ENCODE assay signal across 6 cellular contexts in genomic region chr1:90927674-90928073, GRCh38.
DNase-seq lines count a peak whose midpoint lies in the region; ATAC-seq and TF ChIP-seq lines count a peak whose summit lies in the region.
"Not testable (repeated sequence)": the region's sequence is repeated elsewhere in the genome, so short reads cannot be mapped to it uniquely, and the experiment has no call there.

No MANE protein-coding gene starts in this region.

- not testable (repeated sequence) for H3K4me3 Mint-ChIP-seq in GM23338; T-helper 17 cell; activated naive CD8-positive, alpha-beta T cell treated with anti-CD3 and anti-CD28 coated beads, Interleukin-2, amount 50 U/mL, for 24 hours; progenitor cell of endocrine pancreas (ENCODE audit: low read depth)

- H2AFZ ChIP-seq in GM23338: not testable (repeated sequence)

- peaks cover 42% of the 10 kb centered on the region for H3K4me1 ChIP-seq in GM23338 (ENCODE audit: insufficient read depth)
- peaks cover 63% of the 10 kb centered on the region for H3K4me1 ChIP-seq in HUES48 (ENCODE audit: control insufficient read depth, insufficient read depth, low read length)
- peaks cover 46% of the 10 kb centered on the region for H3K4me1 ChIP-seq in iPS-20b (ENCODE audit: insufficient read depth, low read length)

- DNase-seq in GM23338 (ENCODE audit: low spot score); T-helper 17 cell; activated naive CD8-positive, alpha-beta T cell treated with anti-CD3 and anti-CD28 coated beads, Interleukin-2, amount 50 U/mL, for 24 hours; progenitor cell of endocrine pancreas (ENCODE audit: low spot score, unreplicated experiment): not testable (repeated sequence)

- not testable (repeated sequence) for H4K20me1 ChIP-seq in GM23338 (replicated peaks; ENCODE audit: insufficient read depth)

- H3K36me3 ChIP-seq in GM23338 (ENCODE audit: insufficient read depth); iPS-20b (ENCODE audit: insufficient read depth, low read depth, low read length): not testable (repeated sequence)
- H3K36me3 ChIP-seq in HUES48 (ENCODE audit: control insufficient read depth, insufficient read depth, low read length): peaks cover 13% of the 10 kb centered on the region

- H3K9me3 Mint-ChIP-seq in GM23338; progenitor cell of endocrine pancreas (ENCODE audit: low read depth): not testable (repeated sequence)
- peaks cover 12% of the 10 kb centered on the region for H3K9me3 Mint-ChIP-seq in activated naive CD8-positive, alpha-beta T cell treated with anti-CD3 and anti-CD28 coated beads, Interleukin-2, amount 50 U/mL, for 24 hours

- H3K4me3 ChIP-seq in GM23338; HUES48 (ENCODE audit: low read depth, low read length): not testable (repeated sequence)
- peak overlapping the region; percentile 55; the same call in 1 of the 2 replicates for H3K4me3 ChIP-seq in iPS-20b (ENCODE audit: low read length)

- not testable (repeated sequence) for H3K27ac Mint-ChIP-seq in GM23338
- H3K27ac Mint-ChIP-seq in T-helper 17 cell: peak overlapping the region; percentile 44
- peak overlapping the region; percentile 49 for H3K27ac Mint-ChIP-seq in activated naive CD8-positive, alpha-beta T cell treated with anti-CD3 and anti-CD28 coated beads, Interleukin-2, amount 50 U/mL, for 24 hours
- H3K27ac Mint-ChIP-seq in progenitor cell of endocrine pancreas: peak overlapping the region; percentile 71

- peak overlapping the region; percentile 14; the same call in 1 of the 2 replicates for H3K4me2 ChIP-seq in GM23338

- peaks cover 84% of the 10 kb centered on the region for H3K79me2 ChIP-seq in GM23338 (replicated peaks; ENCODE audit: insufficient read depth)

- H3K27me3 Mint-ChIP-seq in GM23338 (ENCODE audit: insufficient read depth, low read depth, poor library complexity); T-helper 17 cell; activated naive CD8-positive, alpha-beta T cell treated with anti-CD3 and anti-CD28 coated beads, Interleukin-2, amount 50 U/mL, for 24 hours; progenitor cell of endocrine pancreas: not testable (repeated sequence)

- H3K9ac ChIP-seq in HUES48 (ENCODE audit: low read depth, low read length); iPS-20b (ENCODE audit: low read depth, low read length): not testable (repeated sequence)

- H3K27me3 ChIP-seq in GM23338 (ENCODE audit: insufficient read depth); HUES48 (ENCODE audit: control insufficient read depth, insufficient read depth, low read length); iPS-20b (ENCODE audit: insufficient read depth, low read length): not testable (repeated sequence)

- not testable (repeated sequence) for ATAC-seq in GM23338; T-helper 17 cell; activated naive CD8-positive, alpha-beta T cell treated with anti-CD3 and anti-CD28 coated beads, Interleukin-2, amount 50 U/mL, for 24 hours

- H3K9me3 ChIP-seq in HUES48 (ENCODE audit: control insufficient read depth, insufficient read depth, low read length); T-helper 17 cell (ENCODE audit: control insufficient read depth, low read length, poor library complexity, severe bottlenecking); iPS-20b (ENCODE audit: insufficient read depth, low read depth, low read length): not testable (repeated sequence)

- H3K9me2 ChIP-seq in GM23338 (ENCODE audit: insufficient read depth): not testable (repeated sequence)

- H3K4me1 Mint-ChIP-seq in GM23338 (peaks cover 64% of the 10 kb centered on the region), T-helper 17 cell (peaks cover 42% of the 10 kb centered on the region), progenitor cell of endocrine pancreas (ENCODE audit: low read depth) (peaks cover 35% of the 10 kb centered on the region)
- peaks cover 68% of the 10 kb centered on the region for H3K4me1 Mint-ChIP-seq in activated naive CD8-positive, alpha-beta T cell treated with anti-CD3 and anti-CD28 coated beads, Interleukin-2, amount 50 U/mL, for 24 hours

- H3F3A ChIP-seq in GM23338 (replicated peaks; ENCODE audit: low read depth): not testable (repeated sequence)

- H3K36me3 Mint-ChIP-seq in GM23338 (ENCODE audit: low read depth): peaks cover 12% of the 10 kb centered on the region
- not testable (repeated sequence) for H3K36me3 Mint-ChIP-seq in T-helper 17 cell (ENCODE audit: low read depth); progenitor cell of endocrine pancreas (ENCODE audit: insufficient read depth)
- H3K36me3 Mint-ChIP-seq in activated naive CD8-positive, alpha-beta T cell treated with anti-CD3 and anti-CD28 coated beads, Interleukin-2, amount 50 U/mL, for 24 hours (ENCODE audit: low read depth): peaks cover 41% of the 10 kb centered on the region

- not testable (repeated sequence) for TF ChIP-seq CTCF in GM23338 (conservative IDR thresholded peaks at IDR 0.05; ENCODE audit: low read depth in 2 of 2); progenitor cell of endocrine pancreas (IDR thresholded peaks at IDR 0.05; ENCODE audit: unreplicated experiment)

- H3K27ac ChIP-seq in GM23338 (ENCODE audit: low read depth) (peak overlapping the region; percentile 60), HUES48 (ENCODE audit: low read depth, low read length) (peak overlapping the region; percentile 83)
- not testable (repeated sequence) for H3K27ac ChIP-seq in iPS-20b (ENCODE audit: low read length)
